ENCODE assay signal across 22 cellular contexts in genomic region chr2:196435189-196435588, GRCh38.
DNase-seq lines count a peak whose midpoint lies in the region; ATAC-seq, FAIRE-seq and TF ChIP-seq lines count a peak whose summit lies in the region.
"Had no signal": no experiment of that assay in that cellular context is flagged by ENCODE, and none has a peak within 500 bp of the region (broad histone marks: within the 10 kb centered on the region; RNA-seq: fewer than 3 reads in every experiment).

No MANE protein-coding gene starts in this region.

- H3K27ac ChIP-seq in upper lobe of right lung: no peak overlapping the region
- H3K27ac ChIP-seq: SJCRH30 had no signal

- no peaks in the 10 kb centered on the region for H3K36me3 ChIP-seq in upper lobe of right lung
- H3K36me3 ChIP-seq: SJCRH30 had no signal

- CTCF ChIA-PET in AG04449 (lab: Yijun Ruan, JAX): interaction anchor here (0.9 to 2.9 kb wide), 5 partner anchors 9 to 325 kb away, joined by 3 to 16 read pairs (median 3); no protein-coding TSS in a partner anchor

- no peaks in the 10 kb centered on the region for H3K4me1 Mint-ChIP-seq in stimulated activated naive CD8-positive, alpha-beta T cell treated with anti-CD3 and anti-CD28 coated beads, Interleukin-15, amount 100 ng/mL, for 72 hours

- TF ChIP-seq POLR2A in H54 (IDR thresholded peaks at IDR 0.05; ENCODE audit: low read depth, low read length): no peak

- no peaks in the 10 kb centered on the region for H3K9me3 ChIP-seq in upper lobe of right lung
- H3K9me3 ChIP-seq: SJCRH30 had no signal

- no peaks in the 10 kb centered on the region for H3K27me3 ChIP-seq in upper lobe of right lung
- H3K27me3 ChIP-seq: SJCRH30 had no signal

- in situ Hi-C loops in astrocyte of the spinal cord (cut with HindIII; ENCODE audit: low sequenced_read_pairs): no loop called here

- no peaks in the 10 kb centered on the region for H3K9me3 Mint-ChIP-seq in stimulated activated naive CD8-positive, alpha-beta T cell treated with anti-CD3 and anti-CD28 coated beads, Interleukin-15, amount 100 ng/mL, for 72 hours

- no peak for ATAC-seq in upper lobe of right lung
- ATAC-seq in stimulated activated naive CD8-positive, alpha-beta T cell treated with anti-CD3 and anti-CD28 coated beads, Interleukin-15, amount 100 ng/mL, for 72 hours: no peak
- no peak for ATAC-seq in HG03378 (IDR thresholded peaks at IDR 0.05; ENCODE audit: unreplicated experiment)
- no peak for ATAC-seq in GM21723 (IDR thresholded peaks at IDR 0.05; ENCODE audit: unreplicated experiment)
- ATAC-seq: HCT116, K562, PC-3 had no signal

- no peak overlapping the region for H3K27ac Mint-ChIP-seq in stimulated activated naive CD8-positive, alpha-beta T cell treated with anti-CD3 and anti-CD28 coated beads, Interleukin-15, amount 100 ng/mL, for 72 hours

- no peak for TF ChIP-seq CTCF in AG04449 (IDR thresholded peaks at IDR 0.05; ENCODE audit: insufficient read depth, low read length, missing control alignments)
- TF ChIP-seq CTCF in astrocyte of the spinal cord (IDR thresholded peaks at IDR 0.05; ENCODE audit: low read depth, low read length): no peak
- no peak for TF ChIP-seq CTCF in upper lobe of right lung (IDR thresholded peaks at IDR 0.05)

- peaks cover 8% of the 10 kb centered on the region for H3K4me1 ChIP-seq in upper lobe of right lung
- H3K4me1 ChIP-seq: SJCRH30 had no signal

- POLR2A ChIA-PET in AG04449 (lab: Yijun Ruan, JAX): no interaction called here

- H3K4me3 Mint-ChIP-seq in stimulated activated naive CD8-positive, alpha-beta T cell treated with anti-CD3 and anti-CD28 coated beads, Interleukin-15, amount 100 ng/mL, for 72 hours: no peak overlapping the region

- DNase-seq in AG04449 (ENCODE audit: low read depth, low spot score) (peak; percentile 12), H54 (ENCODE audit: insufficient read length, low spot score) (peak; percentile 6), astrocyte of the spinal cord (ENCODE audit: low read depth, low spot score) (peak; percentile 8), fibroblast of peridontal ligament (ENCODE audit: extremely low read depth) (peak; percentile 48), upper lobe of right lung (no peak)
- DNase-seq in stimulated activated naive CD8-positive, alpha-beta T cell treated with anti-CD3 and anti-CD28 coated beads, Interleukin-15, amount 100 ng/mL, for 72 hours: no peak
- DNase-seq: 8988T, COR-L47, DMS153, EL, NCI-H1417 treated with DMSO at 0.1 percent for 48 hours, NCI-H1930, NCI-H2171, NCI-H446 treated with DMSO at 0.1 percent for 48 hours, NCI-H82, PC-3, SJCRH30 had no signal

- intact Hi-C loops in upper lobe of right lung (cut with DNase I): no loop called here

- peaks cover 8% of the 10 kb centered on the region for H3K27me3 Mint-ChIP-seq in stimulated activated naive CD8-positive, alpha-beta T cell treated with anti-CD3 and anti-CD28 coated beads, Interleukin-15, amount 100 ng/mL, for 72 hours

- no peak for FAIRE-seq in H54 (lab: Jason Lieb, UNC)
- FAIRE-seq: GM19239, K562 had no signal

- no peak overlapping the region for H3K4me3 ChIP-seq in AG04449 (ENCODE audit: low read depth, low read length)
- no peak overlapping the region for H3K4me3 ChIP-seq in astrocyte of the spinal cord (ENCODE audit: low read depth, low read length)
- no peak overlapping the region for H3K4me3 ChIP-seq in upper lobe of right lung
- H3K4me3 ChIP-seq: K562, SJCRH30 had no signal

Comparison
In these comparisons a context has a peak if more than half of its experiments do, and no peak if none do; other contexts are left out.
1. DNase-seq: peak in AG04449 (single experiment), H54 (single experiment), astrocyte of the spinal cord (single experiment) and fibroblast of peridontal ligament (single experiment); none in upper lobe of right lung (single experiment) and stimulated activated naive CD8-positive, alpha-beta T cell treated with anti-CD3 and anti-CD28 coated beads, Interleukin-15, amount 100 ng/mL, for 72 hours (0 of 2).